9 cellular contexts compared by ENCODE assay signal in the genomic region with DNA sequence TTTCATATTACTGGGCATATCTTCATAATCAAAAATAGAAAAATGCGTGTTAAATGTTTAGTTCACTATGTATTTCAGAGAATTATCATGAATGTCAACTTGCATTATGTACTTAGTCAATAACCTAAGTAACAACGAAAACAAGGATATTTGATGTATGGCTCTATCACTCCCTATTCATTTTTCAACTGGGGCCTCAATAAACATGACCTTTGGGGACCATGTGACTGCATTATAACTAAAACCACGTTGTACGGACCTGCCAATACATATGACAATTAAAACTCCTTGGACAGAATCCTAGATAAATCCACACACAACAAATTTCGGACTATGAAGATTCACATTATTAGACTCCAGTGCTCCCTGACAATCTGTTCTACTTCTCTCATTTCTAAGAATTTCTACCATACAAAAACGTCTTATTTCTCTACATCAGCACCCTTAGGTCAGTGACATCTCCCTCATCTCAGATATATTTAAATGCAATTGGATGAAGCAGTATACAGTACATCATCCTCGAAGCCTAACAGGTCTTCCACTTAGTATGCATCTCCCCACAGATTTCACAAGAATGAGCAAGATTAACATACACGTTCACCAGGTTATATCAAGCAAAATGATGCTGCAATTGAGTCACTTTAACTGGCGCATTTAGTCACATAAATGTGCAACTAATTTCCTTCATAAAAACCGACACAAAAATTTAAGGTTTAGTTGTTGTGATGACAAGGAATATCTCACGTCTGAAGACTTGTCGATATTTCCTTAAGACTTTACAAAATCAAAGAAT. TPM values are rescaled to one million over a fixed set of nuclear protein-coding genes. Genes with fewer than 3 reads are reported as not detected.
DNase-seq lines count a peak whose midpoint lies in the region; ATAC-seq and TF ChIP-seq lines count a peak whose summit lies in the region.
"Had no signal": no experiment of that assay in that cellular context is flagged by ENCODE, and none has a peak within 500 bp of the region (broad histone marks: within the 10 kb centered on the region; RNA-seq: fewer than 3 reads in every experiment).

No MANE protein-coding gene starts in this region.

- intact Hi-C loops in activated CD8-positive, alpha-beta T cell treated with anti-CD3 and anti-CD28 coated beads for 36 hours (cut with micrococcal nuclease) = loop anchor here (5.0 to 10.0 kb wide), 2 partner anchors 63 to 1305 kb away; partner anchors contain the start of gene NUDT4

- 14% methylated on average over 12 of the region's 12 CpGs for WGBS in SK-N-SH (ENCODE audit: low lambda C conversion rate)

- peaks cover 62% of the 10 kb centered on the region for H3K4me1 Mint-ChIP-seq in activated CD8-positive, alpha-beta T cell treated with anti-CD3 and anti-CD28 coated beads for 36 hours (ENCODE audit: low read depth)
- peaks cover 68% of the 10 kb centered on the region for H3K4me1 Mint-ChIP-seq in stimulated activated naive CD8-positive, alpha-beta T cell treated with anti-CD3 and anti-CD28 coated beads, Interleukin-15, amount 100 ng/mL, for 72 hours

- H3K27me3 ChIP-seq in SK-N-SH (ENCODE audit: insufficient read depth) (no peaks in the 10 kb centered on the region), iPS-15b (ENCODE audit: control insufficient read depth, insufficient read depth, low read length) (no peaks in the 10 kb centered on the region)

- peaks cover 13% of the 10 kb centered on the region for H3K36me3 Mint-ChIP-seq in activated CD8-positive, alpha-beta T cell treated with anti-CD3 and anti-CD28 coated beads for 36 hours (ENCODE audit: low read depth)

- H3K9me3 Mint-ChIP-seq in activated CD8-positive, alpha-beta T cell treated with anti-CD3 and anti-CD28 coated beads for 36 hours = no peaks in the 10 kb centered on the region
- no peaks in the 10 kb centered on the region for H3K9me3 Mint-ChIP-seq in stimulated activated naive CD8-positive, alpha-beta T cell treated with anti-CD3 and anti-CD28 coated beads, Interleukin-15, amount 100 ng/mL, for 72 hours

- CTCF ChIA-PET in SK-N-SH (lab: Yijun Ruan, JAX) = interaction anchor here (1.3 kb wide), 1 partner anchor 43 kb away, joined by 3 read pairs; no protein-coding TSS in a partner anchor
- CTCF ChIA-PET in activated CD8-positive, alpha-beta T cell treated with anti-CD3 and anti-CD28 coated beads for 36 hours (lab: Charles Lee) = interaction anchor here (1.9 kb wide), 1 partner anchor 62 kb away, joined by 5 read pairs; no protein-coding TSS in a partner anchor

- H3K4me3 ChIP-seq in SK-N-SH (ENCODE audit: low read depth in 2 of 2, low read length in 1 of 2) (peak overlapping the region; percentile 83 to 91), iPS-15b (ENCODE audit: low read depth, low read length) (peak overlapping the region; percentile 93)

- no peak for TF ChIP-seq RAD21 in SK-N-SH (IDR thresholded peaks at IDR 0.05; ENCODE audit: low read length)

- ATAC-seq in SK-N-SH treated with all-trans-retinoic acid at 6 μM for 48 hours = no peak
- no peak for ATAC-seq in activated CD8-positive, alpha-beta T cell treated with anti-CD3 and anti-CD28 coated beads for 36 hours
- ATAC-seq in stimulated activated naive CD8-positive, alpha-beta T cell treated with anti-CD3 and anti-CD28 coated beads, Interleukin-15, amount 100 ng/mL, for 72 hours = no peak
- no peak for ATAC-seq in GM21515 (IDR thresholded peaks at IDR 0.05; ENCODE audit: unreplicated experiment)
- ATAC-seq in HG02938 (IDR thresholded peaks at IDR 0.05; ENCODE audit: unreplicated experiment) = no peak

- POLR2A ChIA-PET in SK-N-SH (lab: Yijun Ruan, JAX) = no interaction called here
- POLR2A ChIA-PET in activated CD8-positive, alpha-beta T cell treated with anti-CD3 and anti-CD28 coated beads for 36 hours (lab: Charles Lee) = interaction anchor here (0.9 to 3.2 kb wide), 6 partner anchors 12 to 130 kb away, joined by 3 to 15 read pairs (median 4); partner anchors contain the start of gene MRPL42

- peak overlapping the region; percentile 90 for H3K4me2 ChIP-seq in SK-N-SH

- DNase-seq in SK-N-SH = no peak
- DNase-seq in activated CD8-positive, alpha-beta T cell treated with anti-CD3 and anti-CD28 coated beads for 36 hours = no peak
- DNase-seq in stimulated activated naive CD8-positive, alpha-beta T cell treated with anti-CD3 and anti-CD28 coated beads, Interleukin-15, amount 100 ng/mL, for 72 hours = no peak
- DNase-seq in globus pallidus (ENCODE audit: low spot score) = no peak
- DNase-seq: NCI-H446 treated with DMSO at 0.1 percent for 48 hours had no signal

- no peak for TF ChIP-seq CTCF in SK-N-SH (IDR thresholded peaks at IDR 0.05)
- TF ChIP-seq CTCF in activated CD8-positive, alpha-beta T cell treated with anti-CD3 and anti-CD28 coated beads for 36 hours (IDR thresholded peaks at IDR 0.05) = no peak

- H3K9ac ChIP-seq in SK-N-SH (peak overlapping the region; percentile 98), iPS-15b (ENCODE audit: low read depth, low read length) (no peak overlapping the region)

- H3K9me3 ChIP-seq in SK-N-SH (no peaks in the 10 kb centered on the region), iPS-15b (ENCODE audit: control insufficient read depth, insufficient read depth, low read length) (no peaks in the 10 kb centered on the region)

- H3F3A ChIP-seq in SK-N-SH (replicated peaks; ENCODE audit: insufficient read depth) = peaks cover 14% of the 10 kb centered on the region

- H3K27ac Mint-ChIP-seq in activated CD8-positive, alpha-beta T cell treated with anti-CD3 and anti-CD28 coated beads for 36 hours = peak overlapping the region; percentile 92
- peak overlapping the region; percentile 97 to 98 for H3K27ac Mint-ChIP-seq in stimulated activated naive CD8-positive, alpha-beta T cell treated with anti-CD3 and anti-CD28 coated beads, Interleukin-15, amount 100 ng/mL, for 72 hours

- peaks cover 65% of the 10 kb centered on the region for H3K79me2 ChIP-seq in SK-N-SH (ENCODE audit: insufficient read depth)

- peak overlapping the region; percentile 84 to 95; a peak in 3 of 4 replicates for H3K27ac ChIP-seq in SK-N-SH (ENCODE audit: low read depth in 2 of 2, low read length in 1 of 2)

- H3K4me3 Mint-ChIP-seq in activated CD8-positive, alpha-beta T cell treated with anti-CD3 and anti-CD28 coated beads for 36 hours = peak overlapping the region; percentile 99
- H3K4me3 Mint-ChIP-seq in stimulated activated naive CD8-positive, alpha-beta T cell treated with anti-CD3 and anti-CD28 coated beads, Interleukin-15, amount 100 ng/mL, for 72 hours = peak overlapping the region; percentile 91 to 95

- no peaks in the 10 kb centered on the region for H3K27me3 Mint-ChIP-seq in activated CD8-positive, alpha-beta T cell treated with anti-CD3 and anti-CD28 coated beads for 36 hours
- H3K27me3 Mint-ChIP-seq in stimulated activated naive CD8-positive, alpha-beta T cell treated with anti-CD3 and anti-CD28 coated beads, Interleukin-15, amount 100 ng/mL, for 72 hours = no peaks in the 10 kb centered on the region

- H3K9me2 ChIP-seq in SK-N-SH = no peaks in the 10 kb centered on the region

- peaks cover 10 to 23% of the 10 kb centered on the region in 2 experiments; a peak in 3 of 4 replicates for H3K4me1 ChIP-seq in SK-N-SH (ENCODE audit: control insufficient read depth in 1 of 2, insufficient read depth in 2 of 2, low read depth in 1 of 2, low read length in 1 of 2)
- peaks cover 25% of the 10 kb centered on the region for H3K4me1 ChIP-seq in iPS-15b (ENCODE audit: control insufficient read depth, insufficient read depth, low read length)

- no peak overlapping the region for H2AFZ ChIP-seq in SK-N-SH (ENCODE audit: low read depth)

- TF ChIP-seq EP300 in SK-N-SH (IDR thresholded peaks at IDR 0.05; ENCODE audit: borderline replicate concordance in 1 of 2, low read depth in 1 of 2, low read length in 1 of 2) = no peak

- H3K36me3 ChIP-seq in SK-N-SH (replicated peaks in 1 of 2; ENCODE audit: control insufficient read depth in 1 of 2, insufficient read depth in 2 of 2, low read length in 1 of 2) (no peaks in the 10 kb centered on the region), iPS-15b (ENCODE audit: control insufficient read depth, insufficient read depth, low read length) (no peaks in the 10 kb centered on the region)

- H4K20me1 ChIP-seq in SK-N-SH (ENCODE audit: insufficient read depth) = peaks cover 58% of the 10 kb centered on the region

TF ChIP-seq in SK-N-SH, 30 proteins besides CTCF, POLR2A, EP300 and RAD21:
- TF ChIP-seq SMC3 (IDR thresholded peaks at IDR 0.05; ENCODE audit: low read depth, low read length) = no peak
- TF ChIP-seq MAX (IDR thresholded peaks at IDR 0.05; ENCODE audit: low read depth) = no peak
- peak; percentile 56; the same call in 1 of the 2 replicates for TF ChIP-seq MXI1 (IDR thresholded peaks at IDR 0.05; ENCODE audit: low read depth, low read length)

TF ChIP-seq in SK-N-SH treated with all-trans-retinoic acid at 6 μM for 48 hours, 23 proteins besides CTCF, POLR2A, EP300 and RAD21 (continues in another document):
- no peak for TF ChIP-seq PPARA (CRISPR knock-in tag; IDR thresholded peaks at IDR 0.05; ENCODE audit: borderline replicate concordance)
- TF ChIP-seq BACH2 (CRISPR knock-in tag; IDR thresholded peaks at IDR 0.05; ENCODE audit: borderline replicate concordance) = no peak
- no peak for TF ChIP-seq SNAI2 (CRISPR knock-in tag; IDR thresholded peaks at IDR 0.05)
- no peak for TF ChIP-seq ZFP30 (CRISPR knock-in tag; IDR thresholded peaks at IDR 0.05)

RNA-seq across cellular contexts. Expression of gene UBE2N, which starts 1.5 kb away (rescaled TPM):
- 102 and 121 TPM in 2 replicates for polyA plus RNA-seq in SK-N-SH (2012; rRNA removed)
- 128 and 131 TPM in 2 replicates for polyA plus RNA-seq in SK-N-SH (2012; cell fraction: cytosol; rRNA removed)
- 39.9 and 65.6 TPM in 2 replicates for polyA plus RNA-seq in SK-N-SH (2012; cell fraction: nucleus; rRNA removed)
- 100 to 1,000 TPM; 186 to 192 TPM for total RNA-seq in activated CD8-positive, alpha-beta T cell treated with anti-CD3 and anti-CD28 coated beads for 36 hours

RNA-seq across cellular contexts. Expression of gene MRPL42, which starts 27.1 kb away (rescaled TPM):
- polyA plus RNA-seq in SK-N-SH (2012; rRNA removed) = 39.5 and 54.8 TPM in 2 replicates
- polyA plus RNA-seq in SK-N-SH (2012; cell fraction: cytosol; rRNA removed) = 74.9 and 101 TPM in 2 replicates
- 10.8 and 23.7 TPM in 2 replicates for polyA plus RNA-seq in SK-N-SH (2012; cell fraction: nucleus; rRNA removed)
- total RNA-seq in activated CD8-positive, alpha-beta T cell treated with anti-CD3 and anti-CD28 coated beads for 36 hours = 10 to 100 TPM; 85.6 to 87.6 TPM
